1 cellular context compared by ENCODE assay signal in genomic region chr14:22558221-22558913, GRCh38.
TF ChIP-seq lines count a peak whose summit lies in the region.

No MANE protein-coding gene starts in this region.

TF ChIP-seq in HepG2, 621 proteins besides CTCF, POLR2A, EP300 and RAD21 (continued from another document and continues in another):
- TF ChIP-seq PBX2 (CRISPR knock-in tag; IDR thresholded peaks at IDR 0.05) (no peak), KLF15 (CRISPR knock-in tag; IDR thresholded peaks at IDR 0.05; ENCODE audit: borderline replicate concordance) (no peak), THAP9 (CRISPR knock-in tag; IDR thresholded peaks at IDR 0.05; ENCODE audit: borderline replicate concordance) (peak; percentile 18; the same call in 1 of the 2 replicates), ZBTB33 (CRISPR knock-in tag; IDR thresholded peaks at IDR 0.05) (peak; percentile 91), YEATS2 (CRISPR knock-in tag; IDR thresholded peaks at IDR 0.05; ENCODE audit: borderline replicate concordance) (peak; percentile 49; the same call in 1 of the 2 replicates), REPIN1 (CRISPR knock-in tag; IDR thresholded peaks at IDR 0.05; ENCODE audit: borderline replicate concordance, low read depth) (no peak), FOXA1 (IDR thresholded peaks at IDR 0.05) (no peak), FOXA1 (CRISPR knock-in tag; IDR thresholded peaks at IDR 0.05) (no peak), ZBTB10 (CRISPR knock-in tag; IDR thresholded peaks at IDR 0.05; ENCODE audit: borderline replicate concordance) (no peak), ZNF839 (CRISPR knock-in tag; IDR thresholded peaks at IDR 0.05; ENCODE audit: borderline replicate concordance) (peak; percentile 70; the same call in 1 of the 2 replicates), AGO2 (optimal IDR thresholded peaks at IDR 0.05; ENCODE audit: low read depth, low read length) (peak; percentile 28), ZMYM3 (CRISPR knock-in tag; IDR thresholded peaks at IDR 0.05) (no peak), ATF7 (IDR thresholded peaks at IDR 0.05) (no peak), ATF7 (CRISPR knock-in tag; IDR thresholded peaks at IDR 0.05) (no peak), ZBTB49 (CRISPR knock-in tag; IDR thresholded peaks at IDR 0.05; ENCODE audit: borderline replicate concordance) (no peak), ZNF331 (CRISPR knock-in tag; IDR thresholded peaks at IDR 0.05) (no peak), HIC2 (CRISPR knock-in tag; IDR thresholded peaks at IDR 0.05; ENCODE audit: low read depth) (peak; percentile 65; the same call in 1 of the 2 replicates), NRL (CRISPR knock-in tag; IDR thresholded peaks at IDR 0.05; ENCODE audit: borderline replicate concordance) (peak; percentile 81), PTBP1 (IDR thresholded peaks at IDR 0.05; ENCODE audit: low read depth, low read length, poor library complexity, severe bottlenecking) (peak; percentile 65), TP53 (CRISPR knock-in tag; conservative IDR thresholded peaks at IDR 0.05) (no peak), MBNL3 (CRISPR knock-in tag; conservative IDR thresholded peaks at IDR 0.05) (no peak), ZBTB25 (CRISPR knock-in tag; IDR thresholded peaks at IDR 0.05) (no peak), KDM3A (CRISPR knock-in tag; IDR thresholded peaks at IDR 0.05; ENCODE audit: low read depth) (no peak), ZNF232 (CRISPR knock-in tag; IDR thresholded peaks at IDR 0.05; ENCODE audit: borderline replicate concordance) (0 out of 2 replicates have a peak, but pooled peaks have one; percentile 61), ZNF484 (CRISPR knock-in tag; IDR thresholded peaks at IDR 0.05; ENCODE audit: borderline replicate concordance, low read depth) (0 out of 2 replicates have a peak, but pooled peaks have one; percentile 45), SAFB2 (CRISPR knock-in tag; IDR thresholded peaks at IDR 0.05; ENCODE audit: borderline replicate concordance, low read depth) (0 out of 2 replicates have a peak, but pooled peaks have one; percentile 52), GMEB1 (CRISPR knock-in tag; IDR thresholded peaks at IDR 0.05; ENCODE audit: borderline replicate concordance) (no peak), ZFP91 (CRISPR knock-in tag; IDR thresholded peaks at IDR 0.05; ENCODE audit: borderline replicate concordance) (0 out of 2 replicates have a peak, but pooled peaks have one; percentile 49), PRPF4 (IDR thresholded peaks at IDR 0.05; ENCODE audit: low read depth, low read length, poor library complexity, severe bottlenecking) (peak; percentile 56), ATF7-NPFF (CRISPR knock-in tag; IDR thresholded peaks at IDR 0.05; ENCODE audit: low read depth) (no peak), ZNF468 (CRISPR knock-in tag; IDR thresholded peaks at IDR 0.05) (0 out of 2 replicates have a peak, but pooled peaks have one; percentile 63), PREB (CRISPR knock-in tag; IDR thresholded peaks at IDR 0.05) (no peak), ZNF33A (CRISPR knock-in tag; IDR thresholded peaks at IDR 0.05; ENCODE audit: borderline replicate concordance) (no peak)
